18 cellular contexts compared by ENCODE assay signal in the genomic region with DNA sequence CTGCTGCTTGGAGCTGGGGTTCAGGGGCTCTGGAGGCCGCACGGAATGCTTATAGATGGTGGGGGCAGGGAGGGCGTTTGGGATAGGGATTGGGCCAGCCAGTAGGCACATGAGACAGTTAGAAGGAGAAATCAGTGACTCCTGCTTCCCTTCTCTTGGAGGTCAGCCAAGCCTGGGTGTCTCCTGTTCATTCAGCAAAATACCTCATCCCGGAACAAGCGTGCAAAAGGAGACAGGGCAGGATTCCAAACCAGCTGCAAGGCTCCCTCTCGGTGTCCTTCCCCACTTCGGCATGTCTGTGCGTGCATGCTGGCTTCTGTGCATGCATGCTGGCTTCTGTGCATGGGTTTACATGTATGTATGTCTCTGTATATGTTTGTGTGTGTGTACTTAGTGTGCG. TPM values are rescaled to one million over a fixed set of nuclear protein-coding genes. Genes with fewer than 3 reads are reported as not detected.
A peak's percentile ranks its signal among the peaks of the same experiment; 100 is the strongest.
DNase-seq lines count a peak whose midpoint lies in the region; ATAC-seq and TF ChIP-seq lines count a peak whose summit lies in the region.
"Had no signal": no experiment of that assay in that cellular context is flagged by ENCODE, and none has a peak within 500 bp of the region (broad histone marks: within the 10 kb centered on the region; RNA-seq: fewer than 3 reads in every experiment).

No MANE protein-coding gene starts in this region.

- H3K27me3 ChIP-seq in BE2C (no peaks in the 10 kb centered on the region), MG63 (peaks cover 14% of the 10 kb centered on the region)

- no peaks in the 10 kb centered on the region for H3K36me3 ChIP-seq in BE2C
- H3K36me3 ChIP-seq in MG63: no peaks in the 10 kb centered on the region
- H3K36me3 ChIP-seq: HAP-1, left ventricle myocardium inferior, WERI-Rb-1 had no signal

- TF ChIP-seq CTCF in BE2C (IDR thresholded peaks at IDR 0.05; ENCODE audit: low read depth, low read length): no peak

- in situ Hi-C loops in SK-MEL-5 (cut with HindIII; ENCODE audit: low pct_unique_long_range_greater_than_20kb, low sequenced_read_pairs): no loop called here

- peaks cover 4% of the 10 kb centered on the region; the same call in 1 of the 2 replicates for H3K4me1 ChIP-seq in BE2C
- H3K4me1 ChIP-seq: left ventricle myocardium inferior had no signal

- ATAC-seq in HG02981 (IDR thresholded peaks at IDR 0.05; ENCODE audit: unreplicated experiment) (no peak), GM18511 (IDR thresholded peaks at IDR 0.05; ENCODE audit: unreplicated experiment) (no peak)
- ATAC-seq: stimulated activated memory B cell treated with anti-CD40 and anti-IgM and Interleukin-4, amounts not matched to agents 10 μg/mL and 1 μg/mL and 100 μg/mL, for 72 hours had no signal

- H3K9me3 ChIP-seq in BE2C (no peaks in the 10 kb centered on the region; the same call in 1 of the 2 replicates), MG63 (no peaks in the 10 kb centered on the region)
- H3K9me3 ChIP-seq: HAP-1, left ventricle myocardium inferior had no signal

- H3K4me3 ChIP-seq in BE2C (ENCODE audit: low read depth, low read length) (no peak overlapping the region), MG63 (no peak overlapping the region)
- H3K4me3 ChIP-seq: HAP-1, left ventricle myocardium inferior had no signal

- peak; percentile 27 for DNase-seq in BE2C
- DNase-seq in MG63: peak; percentile 16
- DNase-seq in SK-MEL-5 (ENCODE audit: low read depth, low spot score): peak; percentile 14
- DNase-seq in foreskin melanocyte: peak; percentile 18
- DNase-seq in HCEC 1CT: no peak
- no peak for DNase-seq in stimulated activated CD4-positive, alpha-beta T cell treated with anti-CD3 and anti-CD28 coated beads, Interleukin-2, amount 100 ng/mL, for 24 hours
- DNase-seq: activated CD4-positive, alpha-beta memory T cell treated with anti-CD3 and anti-CD28 coated beads, Interleukin-2, amount 10 ng/mL, durations not matched to agents 7 days and 5 days; activated naive CD4-positive, alpha-beta T cell treated with anti-CD3 and anti-CD28 coated beads, Interleukin-2, amount 50 U/mL, for 16 hours; immature natural killer cell; left ventricle myocardium inferior; NCI-H1930; NCI-H526; Right ventricle myocardium superior; WERI-Rb-1 had no signal

RNA-seq across cellular contexts. Expression of gene PEPD, which starts 37.3 kb away (rescaled TPM):
- 76.7 TPM for polyA plus RNA-seq in BE2C (2012; ENCODE audit: insufficient read depth, insufficient read length, low read depth)
- total RNA-seq in MG63 (2014; rRNA removed; shearing (Covaris generic); ENCODE audit: low replicate concordance): 77.4 and 79.3 TPM in 2 replicates
- total RNA-seq in SK-MEL-5 (2014; rRNA removed; shearing (Covaris generic)): 162 and 170 TPM in 2 replicates
- 303 and 326 TPM in 2 replicates for polyA plus RNA-seq in SK-MEL-5 (2015; cell fraction: cytosol; rRNA removed)
- polyA plus RNA-seq in SK-MEL-5 (2015; cell fraction: nucleus; rRNA removed): 59.3 and 60.8 TPM in 2 replicates

Comparison
In these comparisons a context has a peak if more than half of its experiments do, and no peak if none do; other contexts are left out.
1. DNase-seq: peak in BE2C (single experiment), MG63 (single experiment), SK-MEL-5 (single experiment) and foreskin melanocyte (single experiment); none in HCEC 1CT (single experiment) and stimulated activated CD4-positive, alpha-beta T cell treated with anti-CD3 and anti-CD28 coated beads, Interleukin-2, amount 100 ng/mL, for 24 hours (0 of 2).